Comparison of ENCODE assay signal across 12 cellular contexts in genomic region chr11:2862950-2863618, GRCh38. TPM values are rescaled to one million over a fixed set of nuclear protein-coding genes. Genes with fewer than 3 reads are reported as not detected.
DNase-seq lines count a peak whose midpoint lies in the region; ATAC-seq and TF ChIP-seq lines count a peak whose summit lies in the region.
"Had no signal": no experiment of that assay in that cellular context is flagged by ENCODE, and none has a peak within 500 bp of the region (broad histone marks: within the 10 kb centered on the region; RNA-seq: fewer than 3 reads in every experiment).

No MANE protein-coding gene starts in this region.

- in situ Hi-C loops in G401 (cut with HindIII; ENCODE audit: low sequenced_read_pairs) = no loop called here

- ATAC-seq in Right ventricle myocardium superior (ENCODE audit: poor library complexity) (peak; percentile 48), GM21381 (IDR thresholded peaks at IDR 0.05; ENCODE audit: unreplicated experiment) (no peak)

- H3K27me3 Mint-ChIP-seq in neural crest cell (ENCODE audit: low read depth) = peaks cover 42% of the 10 kb centered on the region

- H3K36me3 ChIP-seq in BLaER1 = no peaks in the 10 kb centered on the region

- no peak overlapping the region for H3K9ac ChIP-seq in BLaER1

- H3K4me3 Mint-ChIP-seq in neural crest cell = no peak overlapping the region

- peaks cover 45% of the 10 kb centered on the region for H3K4me1 Mint-ChIP-seq in neural crest cell

- H3K9me3 Mint-ChIP-seq in neural crest cell = no peaks in the 10 kb centered on the region

- H3K4me2 ChIP-seq in BLaER1 = peak overlapping the region; percentile 30; the same call in 1 of the 2 replicates

- no peaks in the 10 kb centered on the region for H3K9me3 ChIP-seq in BLaER1

- H3K27ac ChIP-seq in BLaER1 = no peak overlapping the region; the same call in 1 of the 2 replicates

- H3K4me3 ChIP-seq in BLaER1 = no peak overlapping the region

- H3K4me1 ChIP-seq in BLaER1 = peaks cover 43% of the 10 kb centered on the region

- H3K36me3 Mint-ChIP-seq in neural crest cell (ENCODE audit: low read depth) = no peaks in the 10 kb centered on the region

- no peaks in the 10 kb centered on the region for H4K20me1 ChIP-seq in BLaER1

- H3K27me3 ChIP-seq in BLaER1 = peaks cover 9% of the 10 kb centered on the region; the same call in 1 of the 2 replicates

- intact Hi-C loops in Right ventricle myocardium superior (cut with DNase I) = no loop called here

- no peak overlapping the region for H3K27ac Mint-ChIP-seq in neural crest cell (ENCODE audit: unreplicated experiment)

- no peak for TF ChIP-seq CTCF in neural crest cell (conservative IDR thresholded peaks at IDR 0.05)

- DNase-seq in M059J (ENCODE audit: low read depth) = peak; percentile 26
- DNase-seq in Right ventricle myocardium superior = no peak
- peak; percentile 42 for DNase-seq in neural crest cell (ENCODE audit: low read depth, low spot score)
- DNase-seq in NCI-H1436 treated with DMSO at 0.1 percent for 48 hours (lab: John Stamatoyannopoulos, UW) = no peak
- DNase-seq in G401 (ENCODE audit: low spot score) = no peak
- no peak for DNase-seq in AG08395 (ENCODE audit: low spot score)
- DNase-seq: foreskin fibroblast; NCI-H1417 treated with DMSO at 0.1 percent for 48 hours; NCI-H82; stimulated activated CD8-positive, alpha-beta memory T cell treated with anti-CD3 and anti-CD28 coated beads, Interleukin-4, amount 100 ng/mL, for 48 hours had no signal

RNA-seq across cellular contexts. Expression of gene CDKN1C, which starts 22.5 kb away (rescaled TPM):
- total RNA-seq in M059J (2014; rRNA removed; shearing (Covaris generic)) = 4.4 and 6.2 TPM in 2 replicates
- 37.7 TPM for total RNA-seq in Right ventricle myocardium superior
- total RNA-seq in neural crest cell = 78.3 and 80.0 TPM in 2 replicates
- 14.0 and 15.6 TPM in 2 replicates for total RNA-seq in G401 (2014; rRNA removed; shearing (Covaris generic))

Comparison
In these comparisons a context has a peak if more than half of its experiments do, and no peak if none do; other contexts are left out.
1. DNase-seq: peak in M059J (single experiment) and neural crest cell (single experiment); none in Right ventricle myocardium superior (single experiment), NCI-H1436 treated with DMSO at 0.1 percent for 48 hours (single experiment), G401 (single experiment) and AG08395 (single experiment).